26 cellular contexts compared by ENCODE assay signal in the genomic region with DNA sequence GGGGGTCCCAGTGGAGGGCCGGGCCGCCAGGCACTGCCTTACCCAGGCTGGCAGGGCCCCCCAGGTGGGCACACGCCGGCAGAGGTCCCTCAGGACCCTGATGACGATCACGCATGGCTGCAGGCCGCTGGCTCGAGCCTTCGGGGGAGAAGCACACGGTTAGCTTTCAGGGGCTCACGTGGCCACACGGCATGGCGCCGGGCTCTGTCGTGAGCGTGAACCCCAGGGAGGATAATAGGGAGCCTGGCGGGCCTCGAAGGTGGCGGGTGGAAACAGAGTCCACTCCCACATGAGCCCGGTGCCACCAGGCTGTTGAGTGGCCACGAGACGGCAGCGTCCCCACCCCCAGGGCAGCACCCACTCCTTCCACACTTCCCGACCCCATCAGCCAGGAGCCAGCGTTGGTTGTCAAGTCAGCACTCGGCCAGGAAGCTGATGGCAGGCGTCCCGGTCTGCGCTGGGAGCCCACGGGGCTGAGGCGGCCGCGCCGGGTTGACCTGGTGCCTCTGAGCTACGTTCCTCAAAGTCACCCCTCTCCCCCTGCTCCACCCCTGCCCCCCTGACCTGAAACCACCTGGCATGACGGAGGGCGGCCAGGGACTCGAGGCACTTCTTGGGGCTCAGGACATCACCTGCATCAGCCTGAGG. TPM values are rescaled to one million over a fixed set of nuclear protein-coding genes. Genes with fewer than 3 reads are reported as not detected.
DNase-seq lines count a peak whose midpoint lies in the region; ATAC-seq and TF ChIP-seq lines count a peak whose summit lies in the region.
"Had no signal": no experiment of that assay in that cellular context is flagged by ENCODE, and none has a peak within 500 bp of the region (broad histone marks: within the 10 kb centered on the region; RNA-seq: fewer than 3 reads in every experiment).

No MANE protein-coding gene starts in this region.

- POLR2A ChIA-PET in activated CD4-positive, alpha-beta memory T cell treated with anti-CD3 and anti-CD28 coated beads, Interleukin-2, amount 10 ng/mL, durations not matched to agents 7 days and 5 days (lab: Charles Lee): interaction anchor here (3.2 to 3.8 kb wide), 2 partner anchors 12 to 49 kb away, joined by 15 to 53 read pairs; a partner anchor contains a TSS
- POLR2A ChIA-PET in activated CD4-positive, alpha-beta memory T cell treated with anti-CD3 and anti-CD28 coated beads for 36 hours (lab: Charles Lee): no interaction called here

- peak overlapping the region; percentile 11 for H3K27ac ChIP-seq in effector memory CD4-positive, alpha-beta T cell (ENCODE audit: insufficient read depth, low read length, poor library complexity, severe bottlenecking)
- H3K27ac ChIP-seq in spleen: peak overlapping the region; percentile 62 to 90 (median 85)
- H3K27ac ChIP-seq: hepatocyte, transverse colon had no signal

- H3K4me1 Mint-ChIP-seq in activated CD4-positive, alpha-beta memory T cell treated with anti-CD3 and anti-CD28 coated beads, Interleukin-2, amount 10 ng/mL, durations not matched to agents 7 days and 5 days: peaks cover 47% of the 10 kb centered on the region
- H3K4me1 Mint-ChIP-seq in activated CD4-positive, alpha-beta memory T cell treated with anti-CD3 and anti-CD28 coated beads for 36 hours (ENCODE audit: low read depth): peaks cover 51% of the 10 kb centered on the region

- CTCF ChIA-PET in activated CD4-positive, alpha-beta memory T cell treated with anti-CD3 and anti-CD28 coated beads, Interleukin-2, amount 10 ng/mL, durations not matched to agents 7 days and 5 days (lab: Charles Lee): interaction anchor here (2.1 to 3.7 kb wide), 3 partner anchors 11 to 48 kb away, joined by 19 to 25 read pairs (median 21); a partner anchor contains a TSS
- CTCF ChIA-PET in activated CD4-positive, alpha-beta memory T cell treated with anti-CD3 and anti-CD28 coated beads for 36 hours (lab: Charles Lee): interaction anchor here (2.1 kb wide), 1 partner anchor 14 kb away, joined by 6 read pairs; no protein-coding TSS in a partner anchor

- intact Hi-C loops in activated CD4-positive, alpha-beta memory T cell treated with anti-CD3 and anti-CD28 coated beads for 36 hours (cut with micrococcal nuclease): no loop called here
- intact Hi-C loops in spleen (cut with DNase I; ENCODE audit: low total_unique reads): no loop called here

- H3K4me3 ChIP-seq in effector memory CD4-positive, alpha-beta T cell (ENCODE audit: insufficient read depth, low read depth, low read length, poor library complexity, severe bottlenecking): no peak overlapping the region
- H3K4me3 ChIP-seq in spleen: peak overlapping the region in 1 of 8 donors; percentile 44
- H3K4me3 ChIP-seq: hepatocyte, lung, stomach, transverse colon had no signal

- H3K27me3 ChIP-seq in effector memory CD4-positive, alpha-beta T cell (replicated peaks; ENCODE audit: control insufficient read depth, insufficient read depth, low read length, poor library complexity, severe bottlenecking): no peaks in the 10 kb centered on the region
- H3K27me3 ChIP-seq in spleen (replicated peaks in 1 of 7): no peaks in the 10 kb centered on the region
- H3K27me3 ChIP-seq: hepatocyte, transverse colon had no signal

- no peak for TF ChIP-seq RAD21 in Ishikawa (IDR thresholded peaks at IDR 0.05; ENCODE audit: low read depth)

- no peaks in the 10 kb centered on the region for H3K36me3 ChIP-seq in effector memory CD4-positive, alpha-beta T cell (ENCODE audit: control insufficient read depth, insufficient read depth, low read length)
- H3K36me3 ChIP-seq in spleen: no peaks in the 10 kb centered on the region
- H3K36me3 ChIP-seq: stomach, transverse colon had no signal

- no peak for TF ChIP-seq POLR2A in spleen (IDR thresholded peaks at IDR 0.05)

- no peak overlapping the region for H3K4me3 Mint-ChIP-seq in activated CD4-positive, alpha-beta memory T cell treated with anti-CD3 and anti-CD28 coated beads, Interleukin-2, amount 10 ng/mL, durations not matched to agents 7 days and 5 days
- no peak overlapping the region for H3K4me3 Mint-ChIP-seq in activated CD4-positive, alpha-beta memory T cell treated with anti-CD3 and anti-CD28 coated beads for 36 hours
- H3K4me3 Mint-ChIP-seq: activated naive CD8-positive, alpha-beta T cell treated with anti-CD3 and anti-CD28 coated beads, Interleukin-2, amount 50 U/mL, for 24 hours; T-helper 17 cell had no signal

- DNase-seq in activated CD4-positive, alpha-beta memory T cell treated with anti-CD3 and anti-CD28 coated beads, Interleukin-2, amount 10 ng/mL, durations not matched to agents 7 days and 5 days: no peak
- no peak for DNase-seq in activated CD4-positive, alpha-beta memory T cell treated with anti-CD3 and anti-CD28 coated beads for 36 hours
- no peak for DNase-seq in effector memory CD4-positive, alpha-beta T cell
- DNase-seq in spleen: peak; percentile 87
- DNase-seq in superior temporal gyrus (ENCODE audit: extremely low spot score): no peak
- no peak for DNase-seq in C1 segment of cervical spinal cord (lab: John Stamatoyannopoulos, UW)
- DNase-seq: 8988T; activated CD4-positive, alpha-beta T cell treated with anti-CD3 and anti-CD28 coated beads for 48 hours; activated CD8-positive, alpha-beta memory T cell treated with anti-CD3 and anti-CD28 coated beads, Interleukin-2, amount 50 U/mL, for 4 hours; activated effector memory CD4-positive, alpha-beta T cell treated with Interleukin-2 at 50 U/mL for 16 hours; DND-41; foreskin fibroblast; Kasumi-1; NCI-H187 treated with DMSO at 0.1 percent for 48 hours; occipital lobe; stomach; T-helper 17 cell; transverse colon had no signal

- 39 to 69% (median 61%) methylated on average over 16 to 38 of the region's 38 CpGs for WGBS in spleen, 5 donors

- no peak for TF ChIP-seq EP300 in Ishikawa (IDR thresholded peaks at IDR 0.05; ENCODE audit: borderline replicate concordance)

- ATAC-seq in GM18867 (IDR thresholded peaks at IDR 0.05; ENCODE audit: unreplicated experiment): no peak
- ATAC-seq: T-helper 17 cell had no signal

- H3K9me3 Mint-ChIP-seq in activated CD4-positive, alpha-beta memory T cell treated with anti-CD3 and anti-CD28 coated beads, Interleukin-2, amount 10 ng/mL, durations not matched to agents 7 days and 5 days: peaks cover 7% of the 10 kb centered on the region
- H3K9me3 Mint-ChIP-seq in activated CD4-positive, alpha-beta memory T cell treated with anti-CD3 and anti-CD28 coated beads for 36 hours: peaks cover 8% of the 10 kb centered on the region
- H3K9me3 Mint-ChIP-seq: activated naive CD8-positive, alpha-beta T cell treated with anti-CD3 and anti-CD28 coated beads, Interleukin-2, amount 50 U/mL, for 24 hours had no signal

- no peak for TF ChIP-seq CTCF in spleen (IDR thresholded peaks at IDR 0.05 in 8 of 11, conservative IDR thresholded peaks at IDR 0.05 in 3 of 11)

- H3K4me1 ChIP-seq in effector memory CD4-positive, alpha-beta T cell (ENCODE audit: control insufficient read depth, insufficient read depth, low read length, poor library complexity, severe bottlenecking): peaks cover 14% of the 10 kb centered on the region
- H3K4me1 ChIP-seq in spleen: peaks cover 31 to 78% (median 53%) of the 10 kb centered on the region in 6 donors

- no peaks in the 10 kb centered on the region for H3K27me3 Mint-ChIP-seq in activated CD4-positive, alpha-beta memory T cell treated with anti-CD3 and anti-CD28 coated beads, Interleukin-2, amount 10 ng/mL, durations not matched to agents 7 days and 5 days
- H3K27me3 Mint-ChIP-seq in activated CD4-positive, alpha-beta memory T cell treated with anti-CD3 and anti-CD28 coated beads for 36 hours: no peaks in the 10 kb centered on the region
- H3K27me3 Mint-ChIP-seq: activated naive CD8-positive, alpha-beta T cell treated with anti-CD3 and anti-CD28 coated beads, Interleukin-2, amount 50 U/mL, for 24 hours; T-helper 17 cell had no signal

- peaks cover 6% of the 10 kb centered on the region for H3K36me3 Mint-ChIP-seq in activated CD4-positive, alpha-beta memory T cell treated with anti-CD3 and anti-CD28 coated beads, Interleukin-2, amount 10 ng/mL, durations not matched to agents 7 days and 5 days (ENCODE audit: low read depth)
- H3K36me3 Mint-ChIP-seq in activated CD4-positive, alpha-beta memory T cell treated with anti-CD3 and anti-CD28 coated beads for 36 hours: no peaks in the 10 kb centered on the region

- peak overlapping the region; percentile 16 for H3K27ac Mint-ChIP-seq in activated CD4-positive, alpha-beta memory T cell treated with anti-CD3 and anti-CD28 coated beads, Interleukin-2, amount 10 ng/mL, durations not matched to agents 7 days and 5 days
- no peak overlapping the region for H3K27ac Mint-ChIP-seq in activated CD4-positive, alpha-beta memory T cell treated with anti-CD3 and anti-CD28 coated beads for 36 hours
- H3K27ac Mint-ChIP-seq: T-helper 17 cell had no signal

- no peaks in the 10 kb centered on the region for H3K9me3 ChIP-seq in effector memory CD4-positive, alpha-beta T cell (ENCODE audit: control insufficient read depth, low read length)
- no peaks in the 10 kb centered on the region for H3K9me3 ChIP-seq in spleen
- H3K9me3 ChIP-seq: stomach, transverse colon had no signal

RNA-seq across cellular contexts. Expression of a gene that starts 24.7 kb away (rescaled TPM):
- total RNA-seq in activated CD4-positive, alpha-beta memory T cell treated with anti-CD3 and anti-CD28 coated beads, Interleukin-2, amount 10 ng/mL, durations not matched to agents 7 days and 5 days: 10 to 100 TPM; 13.9 to 15.9 TPM
- 10 to 100 TPM; 24.4 to 25.2 TPM for total RNA-seq in activated CD4-positive, alpha-beta memory T cell treated with anti-CD3 and anti-CD28 coated beads for 36 hours
- total RNA-seq in spleen: 10 to 100 TPM in 6 of 7 donors, 1 to 10 TPM in 1; 8.1 to 22.6 (median 15.2) TPM
- 10 to 100 TPM; 16.2 to 19.1 (median 18.7) TPM for polyA plus RNA-seq in spleen
- total RNA-seq: hepatocyte had no signal

RNA-seq across cellular contexts. Expression of a gene that starts 38.8 kb away (rescaled TPM):
- total RNA-seq in activated CD4-positive, alpha-beta memory T cell treated with anti-CD3 and anti-CD28 coated beads, Interleukin-2, amount 10 ng/mL, durations not matched to agents 7 days and 5 days: not detected
- not detected for total RNA-seq in activated CD4-positive, alpha-beta memory T cell treated with anti-CD3 and anti-CD28 coated beads for 36 hours
- total RNA-seq in spleen: not detected
- not detected for polyA plus RNA-seq in spleen
- total RNA-seq: cerebellum, epithelial cell of proximal tubule, hepatocyte, lung, occipital lobe, SK-MEL-5, stomach, T-helper 17 cell, transverse colon had no signal
- polyA plus RNA-seq: stomach had no signal

RNA-seq across cellular contexts. Expression of a gene that starts 48.4 kb away (rescaled TPM):
- 10 to 100 TPM; 71.5 to 75.8 TPM for total RNA-seq in activated CD4-positive, alpha-beta memory T cell treated with anti-CD3 and anti-CD28 coated beads, Interleukin-2, amount 10 ng/mL, durations not matched to agents 7 days and 5 days
- total RNA-seq in activated CD4-positive, alpha-beta memory T cell treated with anti-CD3 and anti-CD28 coated beads for 36 hours: 10 to 100 TPM; 63.2 to 65.2 TPM
- total RNA-seq in spleen: 10 to 100 TPM; 38.7 to 66.2 (median 48.2) TPM
- 100 to 1,000 TPM; 128 to 157 (median 140) TPM for polyA plus RNA-seq in spleen

RNA-seq across cellular contexts. Expression of a gene that starts 49.3 kb away (rescaled TPM):
- 10 to 100 TPM; 55.8 to 64.7 TPM for total RNA-seq in activated CD4-positive, alpha-beta memory T cell treated with anti-CD3 and anti-CD28 coated beads, Interleukin-2, amount 10 ng/mL, durations not matched to agents 7 days and 5 days
- 10 to 100 TPM; 38.2 to 41.8 TPM for total RNA-seq in activated CD4-positive, alpha-beta memory T cell treated with anti-CD3 and anti-CD28 coated beads for 36 hours
- total RNA-seq in spleen: 10 to 100 TPM; 28.8 to 37.1 (median 34.3) TPM
- 10 to 100 TPM; 17.1 to 30.8 (median 17.5) TPM for polyA plus RNA-seq in spleen

RNA-seq across cellular contexts. Expression of a gene that starts 58.0 kb away (rescaled TPM):
- under 1 TPM; 0.28 to 0.35 TPM for total RNA-seq in activated CD4-positive, alpha-beta memory T cell treated with anti-CD3 and anti-CD28 coated beads, Interleukin-2, amount 10 ng/mL, durations not matched to agents 7 days and 5 days
- total RNA-seq in activated CD4-positive, alpha-beta memory T cell treated with anti-CD3 and anti-CD28 coated beads for 36 hours: under 1 TPM; 0.33 to 0.58 TPM
- total RNA-seq in spleen: under 1 TPM in 4 of 7 donors, not detected in 3; 0.13 to 0.92 (median 0.47) TPM
- under 1 TPM; 0.11 to 0.43 (median 0.26) TPM for polyA plus RNA-seq in spleen
- total RNA-seq: epithelial cell of proximal tubule, transverse colon had no signal
